In genomic region chr10:33799944-33800323, GRCh38 we compare ENCODE assay signal across 16 cellular contexts.
DNase-seq lines count a peak whose midpoint lies in the region; ATAC-seq and TF ChIP-seq lines count a peak whose summit lies in the region.
"Had no signal": no experiment of that assay in that cellular context is flagged by ENCODE, and none has a peak within 500 bp of the region (broad histone marks: within the 10 kb centered on the region; RNA-seq: fewer than 3 reads in every experiment).

No MANE protein-coding gene starts in this region.

- peak overlapping the region; percentile 66 for H3K4me3 Mint-ChIP-seq in Caco-2 (ENCODE audit: unreplicated experiment)
- H3K4me3 Mint-ChIP-seq in WTC11, result no peak overlapping the region
- H3K4me3 Mint-ChIP-seq: CD8-positive, alpha-beta memory T cell had no signal

- no peak for TF ChIP-seq CTCF in Caco-2 (IDR thresholded peaks at IDR 0.05; ENCODE audit: insufficient read depth in 1 of 2, low read depth in 1 of 2, low read length in 1 of 2, severe bottlenecking in 1 of 2, unreplicated experiment in 1 of 2)
- no peak for TF ChIP-seq CTCF in gastrocnemius medialis (IDR thresholded peaks at IDR 0.05 in 4 of 5, conservative IDR thresholded peaks at IDR 0.05 in 1 of 5)
- TF ChIP-seq CTCF in adrenal gland (IDR thresholded peaks at IDR 0.05), result no peak
- TF ChIP-seq CTCF in WTC11 (IDR thresholded peaks at IDR 0.05), result no peak

- H3K4me1 ChIP-seq in Caco-2, result peaks cover 73% of the 10 kb centered on the region
- H3K4me1 ChIP-seq in gastrocnemius medialis, result peaks cover 23 to 38% of the 10 kb centered on the region in 2 donors
- H3K4me1 ChIP-seq in adrenal gland (replicated peaks in 1 of 2), result no peaks in the 10 kb centered on the region

- H3K36me3 Mint-ChIP-seq in Caco-2 (ENCODE audit: insufficient read depth, unreplicated experiment) (peaks cover 27% of the 10 kb centered on the region), WTC11 (no peaks in the 10 kb centered on the region)
- H3K36me3 Mint-ChIP-seq: CD8-positive, alpha-beta memory T cell had no signal

- H3K4me3 ChIP-seq in Caco-2 (ENCODE audit: low read depth, low read length), result no peak overlapping the region
- no peak overlapping the region for H3K4me3 ChIP-seq in gastrocnemius medialis
- H3K4me3 ChIP-seq in adrenal gland, result no peak overlapping the region
- H3K4me3 ChIP-seq: BLaER1 treated with 17β-estradiol and CSF1 and Interleukin-3, amounts not matched to agents 10 nM and 100 nM; GM23248; HAP-1; K562 had no signal

- POLR2A ChIA-PET in Caco-2 (lab: Charles Lee) (interaction anchor here (1.0 kb wide), 1 partner anchor 465 kb away, joined by 16 read pairs; the partner anchor contains the start of gene NRP1), WTC11 (lab: Charles Lee) (no interaction called here)

- H3K27me3 Mint-ChIP-seq in Caco-2 (ENCODE audit: insufficient read depth, unreplicated experiment) (no peaks in the 10 kb centered on the region), WTC11 (ENCODE audit: low read depth) (no peaks in the 10 kb centered on the region)

- CTCF ChIA-PET in Caco-2 (lab: Charles Lee) (no interaction called here), WTC11 (lab: Charles Lee) (no interaction called here)

- BruUV-seq in Caco-2 (replicated peaks; lab: Mats Ljungman, UMichigan), result TSS peak; percentile 93

- 94 to 100% (median 97%) methylated on average over 5 of the region's 5 CpGs for WGBS in adrenal gland, 4 donors

- H3K27me3 ChIP-seq in Caco-2 (replicated peaks; ENCODE audit: control insufficient read depth, insufficient read depth, low read length), result no peaks in the 10 kb centered on the region
- no peaks in the 10 kb centered on the region for H3K27me3 ChIP-seq in gastrocnemius medialis
- H3K27me3 ChIP-seq in adrenal gland, result no peaks in the 10 kb centered on the region
- H3K27me3 ChIP-seq: BLaER1 treated with 17β-estradiol and CSF1 and Interleukin-3, amounts not matched to agents 10 nM and 100 nM had no signal

- H3K9me3 ChIP-seq in Caco-2 (no peaks in the 10 kb centered on the region), gastrocnemius medialis (no peaks in the 10 kb centered on the region), adrenal gland (replicated peaks in 1 of 3) (no peaks in the 10 kb centered on the region)
- H3K9me3 ChIP-seq: BLaER1 treated with 17β-estradiol and CSF1 and Interleukin-3, amounts not matched to agents 10 nM and 100 nM; HAP-1 had no signal

- ATAC-seq in Right ventricle myocardium superior (ENCODE audit: poor library complexity) (peak; percentile 55), left lobe of liver (peak; percentile 31), gastrocnemius medialis (no peak), WTC11 (no peak)
- ATAC-seq: K562 had no signal

- in situ Hi-C loops in gastrocnemius medialis (cut with MboI; ENCODE audit: low sequenced_read_pairs in 4 of 4), result no loop called here

- DNase-seq in Caco-2, result no peak
- no peak for DNase-seq in Right ventricle myocardium superior
- DNase-seq in left lobe of liver (ENCODE audit: low spot score), result no peak
- DNase-seq in gastrocnemius medialis, result no peak
- no peak for DNase-seq in activated T-cell treated with anti-CD3 and anti-CD28 coated beads for 4 hours
- DNase-seq in adrenal gland, result no peak
- DNase-seq in WTC11 (ENCODE audit: low spot score), result no peak
- DNase-seq: CD8-positive, alpha-beta memory T cell; GM23248; NCI-H1105; NCI-H2081; NK-92 treated with Interleukin-12 subunit alpha and Interleukin-12 subunit beta, amount 100 ng/mL, for 24 hours; SHP77 treated with DMSO at 0.1 percent for 48 hours had no signal

- H3K9me3 Mint-ChIP-seq in Caco-2 (ENCODE audit: unreplicated experiment) (peaks cover 25% of the 10 kb centered on the region), WTC11 (peaks cover 6% of the 10 kb centered on the region)
- H3K9me3 Mint-ChIP-seq: CD8-positive, alpha-beta memory T cell had no signal

- H3K27ac ChIP-seq in gastrocnemius medialis (peak overlapping the region; percentile 86 to 95 (median 92)), adrenal gland (no peak overlapping the region)
- H3K27ac ChIP-seq: BLaER1 treated with 17β-estradiol and CSF1 and Interleukin-3, amounts not matched to agents 10 nM and 100 nM; GM23248 had no signal

- H3K27ac Mint-ChIP-seq in Caco-2 (ENCODE audit: unreplicated experiment) (peak overlapping the region; percentile 90), WTC11 (no peak overlapping the region)
- H3K27ac Mint-ChIP-seq: CD8-positive, alpha-beta memory T cell had no signal

- H3K36me3 ChIP-seq in Caco-2 (ENCODE audit: control insufficient read depth, insufficient read depth, low read length), result no peaks in the 10 kb centered on the region
- no peaks in the 10 kb centered on the region for H3K36me3 ChIP-seq in gastrocnemius medialis
- H3K36me3 ChIP-seq in adrenal gland (replicated peaks in 1 of 2), result no peaks in the 10 kb centered on the region
- H3K36me3 ChIP-seq: BLaER1 treated with 17β-estradiol and CSF1 and Interleukin-3, amounts not matched to agents 10 nM and 100 nM; HAP-1 had no signal

- H3K4me1 Mint-ChIP-seq in Caco-2 (ENCODE audit: low read depth, unreplicated experiment), result peaks cover 50% of the 10 kb centered on the region
- H3K4me1 Mint-ChIP-seq in WTC11, result peaks cover 16% of the 10 kb centered on the region
- H3K4me1 Mint-ChIP-seq: CD8-positive, alpha-beta memory T cell had no signal

- TF ChIP-seq POLR2A in gastrocnemius medialis (IDR thresholded peaks at IDR 0.05) (no peak), adrenal gland (IDR thresholded peaks at IDR 0.05) (no peak)

- intact Hi-C loops in Caco-2 (cut with micrococcal nuclease; ENCODE audit: unreplicated experiment) (loop anchor here (1.0 to 10.0 kb wide), 5 partner anchors 76 to 605 kb away; no protein-coding TSS in a partner anchor), Right ventricle myocardium superior (cut with DNase I) (loop anchor here (10.0 kb wide), 1 partner anchor 465 kb away; the partner anchor contains the start of gene NRP1), gastrocnemius medialis (cut with DNase I; ENCODE audit: low total_unique reads) (loop anchor here (2.0 to 5.0 kb wide), 2 partner anchors 47 to 1842 kb away; partner anchors contain the start of gene FZD8), adrenal gland (cut with DNase I) (no loop called here)

TF ChIP-seq in WTC11, 78 proteins besides CTCF, POLR2A, EP300 and RAD21:
- TF ChIP-seq FOXK1 (CRISPR knock-in tag; IDR thresholded peaks at IDR 0.05) (no peak), FOXP1 (CRISPR knock-in tag; IDR thresholded peaks at IDR 0.05; ENCODE audit: borderline replicate concordance) (no peak), ZNF219 (CRISPR knock-in tag; IDR thresholded peaks at IDR 0.05; ENCODE audit: borderline replicate concordance) (no peak), E2F1 (CRISPR knock-in tag; IDR thresholded peaks at IDR 0.05) (no peak), NR3C1 (CRISPR knock-in tag; conservative IDR thresholded peaks at IDR 0.05; ENCODE audit: low read depth) (no peak), E2F4 (CRISPR knock-in tag; IDR thresholded peaks at IDR 0.05; ENCODE audit: borderline replicate concordance, low read depth) (no peak)

Comparison
In these comparisons a context has a peak if more than half of its experiments do, and no peak if none do; other contexts are left out.
1. ATAC-seq: peak in Right ventricle myocardium superior (single experiment) and left lobe of liver (single experiment); none in gastrocnemius medialis (0 of 2) and WTC11 (single experiment).
2. H3K27ac ChIP-seq: peak in gastrocnemius medialis (4 of 4); none in adrenal gland (0 of 5).
3. intact Hi-C loops: an anchor here in Caco-2 (1.0 to 10.0 kb wide), Right ventricle myocardium superior (10.0 kb wide) and gastrocnemius medialis (2.0 to 5.0 kb wide); none called in adrenal gland.